Comparison of ENCODE assay signal across 8 cellular contexts in the genomic region with DNA sequence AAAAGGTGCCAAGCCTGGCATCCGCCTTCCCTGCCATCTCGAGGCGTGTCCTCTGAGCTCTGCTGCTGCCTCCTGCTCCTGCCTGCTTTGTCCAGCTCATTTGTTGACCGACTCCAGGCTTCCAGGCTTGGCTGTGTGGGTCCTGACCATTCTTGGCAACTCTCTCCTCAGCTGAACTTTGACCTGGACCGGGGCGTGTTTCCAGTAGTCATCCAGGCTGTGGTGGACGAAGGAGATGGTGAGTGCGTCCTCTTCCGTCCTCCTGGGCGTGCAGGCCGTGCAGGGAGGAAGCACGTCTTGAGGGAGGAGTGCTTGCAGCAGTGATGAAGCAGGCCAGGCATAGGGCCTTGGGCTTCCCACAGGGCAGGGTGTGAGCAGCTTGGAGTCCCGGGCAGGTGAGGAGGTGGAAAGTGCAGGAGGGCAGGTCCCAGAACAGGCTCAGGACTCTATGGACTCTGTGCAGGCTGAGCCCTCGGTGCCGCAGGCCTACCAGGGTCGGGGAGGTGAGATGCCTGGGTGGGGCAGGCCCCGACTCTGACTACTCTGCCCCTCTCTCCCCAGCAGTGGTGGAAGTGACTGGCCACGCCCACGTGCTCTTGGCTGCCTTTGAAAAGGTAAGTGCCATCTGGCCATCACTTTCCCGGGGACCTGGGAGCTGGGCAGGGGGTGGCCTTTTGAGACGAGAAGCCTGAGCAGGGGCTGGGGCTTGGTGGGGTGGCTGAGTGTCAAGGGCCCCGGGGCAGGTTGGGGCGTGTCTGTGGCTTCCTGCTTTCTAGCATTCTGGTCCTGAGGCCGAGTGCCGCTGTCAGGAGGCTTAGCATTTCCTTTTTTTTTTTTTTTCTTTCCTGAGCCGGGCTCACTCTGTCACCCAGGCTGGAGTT. TPM values are rescaled to one million over a fixed set of nuclear protein-coding genes. Genes with fewer than 3 reads are reported as not detected.
DNase-seq lines count a peak whose midpoint lies in the region; ATAC-seq, FAIRE-seq and TF ChIP-seq lines count a peak whose summit lies in the region.

No MANE protein-coding gene starts in this region.

- peak overlapping the region in 35 of 59 donors; percentile 12 to 94 (median 72) for H3K27ac ChIP-seq in dorsolateral prefrontal cortex

- no peak for TF ChIP-seq POLR2A in H54 (IDR thresholded peaks at IDR 0.05; ENCODE audit: low read depth, low read length)

- H3K27me3 Mint-ChIP-seq in WTC11 (ENCODE audit: low read depth): no peaks in the 10 kb centered on the region

- peak overlapping the region; percentile 89 for H3K27ac Mint-ChIP-seq in WTC11

- H3K4me1 Mint-ChIP-seq in WTC11: peaks cover 4% of the 10 kb centered on the region

- POLR2A ChIA-PET in WTC11 (lab: Charles Lee): no interaction called here

- no peak overlapping the region for H3K4me3 ChIP-seq in dorsolateral prefrontal cortex

- peak; percentile 38 for ATAC-seq in WTC11

- intact Hi-C loops in dorsolateral prefrontal cortex (cut with DNase I): loop anchor here in 1 of 2 donors (5.0 kb wide), 1 partner anchor 47 kb away; no protein-coding TSS in a partner anchor

- no peak overlapping the region for H3K4me3 Mint-ChIP-seq in WTC11

- no peak for FAIRE-seq in H54 (lab: Jason Lieb, UNC)

- H3K27me3 ChIP-seq in dorsolateral prefrontal cortex: no peaks in the 10 kb centered on the region

- CTCF ChIA-PET in WTC11 (lab: Charles Lee): interaction anchor here (1.5 to 1.7 kb wide), 2 partner anchors 18 to 40 kb away, joined by 3 to 12 read pairs; a partner anchor contains a TSS

- no peaks in the 10 kb centered on the region for H3K9me3 Mint-ChIP-seq in WTC11

- peaks cover 13% of the 10 kb centered on the region; the same call in 1 of the 2 replicates for H3K36me3 Mint-ChIP-seq in WTC11

- DNase-seq in HuH-7.5 (ENCODE audit: low spot score) (peak; percentile 45), WTC11 (ENCODE audit: low spot score) (no peak), dorsolateral prefrontal cortex (no peak), cerebellum (ENCODE audit: low spot score) (no peak), H54 (ENCODE audit: insufficient read length, low spot score) (no peak), NCI-H226 (no peak), NCI-H2227 (lab: John Stamatoyannopoulos, UW; ENCODE audit: unreplicated experiment) (no peak)
- peak; percentile 37 for DNase-seq in stimulated activated CD4-positive, alpha-beta T cell treated with anti-CD3 and anti-CD28 coated beads, Interleukin-12 subunit alpha, Interleukin-12 subunit beta, amount 100 ng/mL, for 4 hours

- no peak for TF ChIP-seq CTCF in WTC11 (IDR thresholded peaks at IDR 0.05)
- TF ChIP-seq CTCF in dorsolateral prefrontal cortex (IDR thresholded peaks at IDR 0.05 in 54 of 56, conservative IDR thresholded peaks at IDR 0.05 in 2 of 56; ENCODE audit: low read depth in 1 of 56, partially characterized antibody in 56 of 56): no peak

TF ChIP-seq in WTC11, 78 proteins besides CTCF, POLR2A, EP300 and RAD21:
- no peak for TF ChIP-seq SOX15 (CRISPR knock-in tag; IDR thresholded peaks at IDR 0.05)

RNA-seq across cellular contexts. Expression of a gene that starts 28.6 kb away (rescaled TPM):
- 41.8 to 45.8 TPM (median 42.0 TPM) in 3 replicates for total RNA-seq in WTC11 (2021)
- total RNA-seq in dorsolateral prefrontal cortex: 10 to 100 TPM; 29.9 to 65.8 (median 39.8) TPM
- 24.0 TPM for total RNA-seq in cerebellum

RNA-seq across cellular contexts. Expression of a gene that starts 40.2 kb away (rescaled TPM):
- total RNA-seq in WTC11 (2021): 79.4 to 88.8 TPM (median 80.7 TPM) in 3 replicates
- total RNA-seq in dorsolateral prefrontal cortex: 100 to 1,000 TPM in 117 of 120 experiments, 10 to 100 TPM in 3; 92.0 to 167 (median 124) TPM
- total RNA-seq in cerebellum: 38.6 TPM

RNA-seq across cellular contexts. Expression of a gene that starts 50.1 kb away (rescaled TPM):
- total RNA-seq in WTC11 (2021): 56.8 to 59.5 TPM (median 59.0 TPM) in 3 replicates
- total RNA-seq in dorsolateral prefrontal cortex: 10 to 100 TPM; 31.3 to 75.7 (median 43.5) TPM
- total RNA-seq in cerebellum: 3.6 TPM

Comparison
In these comparisons a context has a peak if more than half of its experiments do, and no peak if none do; other contexts are left out.
1. DNase-seq: peak in HuH-7.5 (single experiment) and stimulated activated CD4-positive, alpha-beta T cell treated with anti-CD3 and anti-CD28 coated beads, Interleukin-12 subunit alpha, Interleukin-12 subunit beta, amount 100 ng/mL, for 4 hours (single experiment); none in WTC11 (single experiment), dorsolateral prefrontal cortex (0 of 10), cerebellum (single experiment), H54 (single experiment), NCI-H226 (single experiment) and NCI-H2227 (single experiment).